In genomic region chr12:56723889-56724659, GRCh38 we compare ENCODE assay signal across 8 cellular contexts. TPM values are rescaled to one million over a fixed set of nuclear protein-coding genes. Genes with fewer than 3 reads are reported as not detected.
DNase-seq lines count a peak whose midpoint lies in the region; ATAC-seq and TF ChIP-seq lines count a peak whose summit lies in the region.

No MANE protein-coding gene starts in this region.

- H3K27me3 ChIP-seq in BE2C: no peaks in the 10 kb centered on the region
- H3K27me3 ChIP-seq in gastroesophageal sphincter: no peaks in the 10 kb centered on the region
- H3K27me3 ChIP-seq in neutrophil: no peaks in the 10 kb centered on the region

- peaks cover 34 to 61% of the 10 kb centered on the region in 2 donors for H3K36me3 Mint-ChIP-seq in activated T-cell treated with anti-CD3 and anti-CD28 coated beads, Interleukin-2, amount 50 U/mL, for 72 hours (ENCODE audit: insufficient read depth in 2 of 2)

- H3K27ac ChIP-seq in gastroesophageal sphincter (peak overlapping the region; percentile 80 to 96 (median 92)), neutrophil (peak overlapping the region; percentile 96)

- peaks cover 59% of the 10 kb centered on the region for H3K36me3 ChIP-seq in BE2C
- peaks cover 0 to 28% of the 10 kb centered on the region in 2 donors for H3K36me3 ChIP-seq in gastroesophageal sphincter
- H3K36me3 ChIP-seq in neutrophil: no peaks in the 10 kb centered on the region

- H3K4me1 ChIP-seq in BE2C (peaks cover 5% of the 10 kb centered on the region), gastroesophageal sphincter (peaks cover 5 to 60% (median 40%) of the 10 kb centered on the region in 3 donors), neutrophil (ENCODE audit: control insufficient read depth in 1 of 2, insufficient read depth in 1 of 2, low read depth in 1 of 2, low read length in 1 of 2) (peaks cover 66 to 67% of the 10 kb centered on the region in 2 experiments)

- H3K4me1 Mint-ChIP-seq in activated T-cell treated with anti-CD3 and anti-CD28 coated beads, Interleukin-2, amount 50 U/mL, for 72 hours (ENCODE audit: low read depth): peaks cover 69% of the 10 kb centered on the region

- H3K4me3 Mint-ChIP-seq in activated T-cell treated with anti-CD3 and anti-CD28 coated beads, Interleukin-2, amount 50 U/mL, for 72 hours: peak overlapping the region; percentile 96 to 98

- H3K9me3 ChIP-seq in BE2C: no peaks in the 10 kb centered on the region
- H3K9me3 ChIP-seq in gastroesophageal sphincter: no peaks in the 10 kb centered on the region
- H3K9me3 ChIP-seq in neutrophil: no peaks in the 10 kb centered on the region

- H3K27me3 Mint-ChIP-seq in activated T-cell treated with anti-CD3 and anti-CD28 coated beads, Interleukin-2, amount 50 U/mL, for 72 hours (ENCODE audit: low read depth): no peaks in the 10 kb centered on the region

- no peak for TF ChIP-seq POLR2A in gastroesophageal sphincter (IDR thresholded peaks at IDR 0.05)

- H3K27ac Mint-ChIP-seq in activated T-cell treated with anti-CD3 and anti-CD28 coated beads, Interleukin-2, amount 50 U/mL, for 72 hours: peak overlapping the region; percentile 96

- no peak for TF ChIP-seq EP300 in gastroesophageal sphincter (IDR thresholded peaks at IDR 0.05)

- no peak for TF ChIP-seq CTCF in BE2C (IDR thresholded peaks at IDR 0.05; ENCODE audit: low read depth, low read length)
- no peak for TF ChIP-seq CTCF in gastroesophageal sphincter (IDR thresholded peaks at IDR 0.05)
- no peak for TF ChIP-seq CTCF in neutrophil (IDR thresholded peaks at IDR 0.05)

- WGBS in gastroesophageal sphincter (ENCODE audit: low coverage in 1 of 2), 2 donors: 1 to 2% methylated on average over 11 to 13 of the region's 14 CpGs

- no peak for ATAC-seq in activated T-cell treated with anti-CD3 and anti-CD28 coated beads, Interleukin-2, amount 50 U/mL, for 72 hours (replicated peaks in 1 of 2)
- ATAC-seq in gastroesophageal sphincter: peak; percentile 24
- no peak for ATAC-seq in HG02759 (IDR thresholded peaks at IDR 0.05; ENCODE audit: unreplicated experiment)

- DNase-seq in BE2C (peak; percentile 40), HUDEP-2 (lab: John Stamatoyannopoulos, UW; ENCODE audit: unreplicated experiment in 76 of 76) (peak in 70 of 76 experiments; percentile 11 to 82 (median 54)), NCI-H1048 (lab: John Stamatoyannopoulos, UW) (no peak), NOMO-1 (lab: John Stamatoyannopoulos, UW; ENCODE audit: unreplicated experiment in 2 of 2) (no peak)
- peak in 1 of 2 donors; percentile 23 for DNase-seq in activated T-cell treated with anti-CD3 and anti-CD28 coated beads, Interleukin-2, amount 50 U/mL, for 72 hours

- peak overlapping the region; percentile 100 for H3K4me3 ChIP-seq in BE2C (ENCODE audit: low read depth, low read length)
- peak overlapping the region; percentile 87 to 98 for H3K4me3 ChIP-seq in gastroesophageal sphincter
- peak overlapping the region; percentile 91 to 97 for H3K4me3 ChIP-seq in neutrophil (ENCODE audit: low read depth in 1 of 2, low read length in 1 of 2)

- H3K9me3 Mint-ChIP-seq in activated T-cell treated with anti-CD3 and anti-CD28 coated beads, Interleukin-2, amount 50 U/mL, for 72 hours: no peaks in the 10 kb centered on the region

RNA-seq across cellular contexts. Expression of gene NACA, which starts 1.0 kb away (rescaled TPM):
- 1,068 TPM for polyA plus RNA-seq in BE2C (2012; ENCODE audit: insufficient read depth, insufficient read length, low read depth)
- total RNA-seq in activated T-cell treated with anti-CD3 and anti-CD28 coated beads, Interleukin-2, amount 50 U/mL, for 72 hours: 100 to 1,000 TPM; 903 to 922 TPM
- 1,000 to 10,000 TPM; 1,080 to 1,809 (median 1,519) TPM for total RNA-seq in gastroesophageal sphincter

RNA-seq across cellular contexts. Expression of gene PRIM1, which starts 28.0 kb away (rescaled TPM):
- polyA plus RNA-seq in BE2C (2012; ENCODE audit: insufficient read depth, insufficient read length, low read depth): 4.0 TPM
- total RNA-seq in activated T-cell treated with anti-CD3 and anti-CD28 coated beads, Interleukin-2, amount 50 U/mL, for 72 hours: 10 to 100 TPM; 84.5 to 96.4 TPM
- total RNA-seq in gastroesophageal sphincter: 10 to 100 TPM in 1 of 4 donors, 1 to 10 TPM in 3; 2.6 to 13.0 (median 5.1) TPM

RNA-seq across cellular contexts. Expression of gene PTGES3, which starts 36.0 kb away (rescaled TPM):
- 219 TPM for polyA plus RNA-seq in BE2C (2012; ENCODE audit: insufficient read depth, insufficient read length, low read depth)
- 100 to 1,000 TPM; 166 to 192 TPM for total RNA-seq in activated T-cell treated with anti-CD3 and anti-CD28 coated beads, Interleukin-2, amount 50 U/mL, for 72 hours
- 100 to 1,000 TPM in 2 of 4 donors, 10 to 100 TPM in 2; 73.5 to 115 (median 104) TPM for total RNA-seq in gastroesophageal sphincter

RNA-seq across cellular contexts. Expression of gene HSD17B6, which starts 39.0 kb away (rescaled TPM):
- 5.7 TPM for polyA plus RNA-seq in BE2C (2012; ENCODE audit: insufficient read depth, insufficient read length, low read depth)
- 1 to 10 TPM; 6.6 to 7.3 TPM for total RNA-seq in activated T-cell treated with anti-CD3 and anti-CD28 coated beads, Interleukin-2, amount 50 U/mL, for 72 hours
- 1 to 10 TPM in 3 of 4 donors, not detected in 1; 2.6 to 6.6 (median 5.2) TPM for total RNA-seq in gastroesophageal sphincter

Comparison
In these comparisons a context has a peak if more than half of its experiments do, and no peak if none do; other contexts are left out.
1. DNase-seq: peak in BE2C (single experiment) and HUDEP-2 (70 of 76); none in NCI-H1048 (single experiment) and NOMO-1 (0 of 2).
2. RNA of gene PRIM1, which starts 28.0 kb away (total RNA-seq): 84.5 to 96.4 TPM in activated T-cell treated with anti-CD3 and anti-CD28 coated beads, Interleukin-2, amount 50 U/mL, for 72 hours; 2.6 to 13.0 TPM in gastroesophageal sphincter; every median in the first group is over 4 times any median in the second.
3. Peak in every context shown above with its lines, with median percentiles within 50 percentile points of each other: H3K4me3 ChIP-seq.